Comparison of ENCODE assay signal across 9 cellular contexts in the genomic region with DNA sequence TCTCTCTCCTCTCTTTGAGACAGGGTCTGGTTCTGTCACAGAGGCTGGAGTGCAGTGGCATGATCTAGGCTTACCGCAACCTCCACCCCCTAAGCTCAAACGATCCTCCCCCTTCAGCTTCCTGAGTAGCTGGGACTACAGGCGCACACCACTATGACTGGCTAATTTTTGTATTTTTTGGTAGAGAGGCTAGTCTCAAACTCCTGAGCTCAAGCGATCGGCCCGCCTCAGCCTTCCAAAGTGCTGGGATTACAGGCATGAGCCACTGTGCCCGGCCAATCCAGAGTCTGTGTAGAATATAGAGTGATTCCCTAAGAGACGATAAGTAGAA. TPM values are rescaled to one million over a fixed set of nuclear protein-coding genes. Genes with fewer than 3 reads are reported as not detected.
DNase-seq lines count a peak whose midpoint lies in the region; ATAC-seq and TF ChIP-seq lines count a peak whose summit lies in the region.
"Had no signal": no experiment of that assay in that cellular context is flagged by ENCODE, and none has a peak within 500 bp of the region (broad histone marks: within the 10 kb centered on the region; RNA-seq: fewer than 3 reads in every experiment).

No MANE protein-coding gene starts in this region.

- no peaks in the 10 kb centered on the region for H3K9me2 ChIP-seq in Karpas-422 (replicated peaks; ENCODE audit: insufficient read depth, low read length)

- POLR2A ChIA-PET in CD8-positive, alpha-beta memory T cell (lab: Charles Lee), result no interaction called here

- peaks cover 75% of the 10 kb centered on the region for H3K4me1 ChIP-seq in CD8-positive, alpha-beta memory T cell (ENCODE audit: insufficient read depth, low read length)
- H3K4me1 ChIP-seq in Karpas-422 (ENCODE audit: low read length) (peaks cover 2% of the 10 kb centered on the region; the same call in 1 of the 2 replicates), breast epithelium (no peaks in the 10 kb centered on the region)

- peak overlapping the region in 6 of 7 donors; percentile 54 to 93 (median 82) for H3K4me3 Mint-ChIP-seq in CD8-positive, alpha-beta memory T cell
- H3K4me3 Mint-ChIP-seq in naive B cell, result no peak overlapping the region
- H3K4me3 Mint-ChIP-seq: endodermal cell had no signal

- no peak for TF ChIP-seq POLR2A in breast epithelium (IDR thresholded peaks at IDR 0.05)

- H3K9me3 ChIP-seq in CD8-positive, alpha-beta memory T cell (ENCODE audit: low read length), result no peaks in the 10 kb centered on the region
- H3K9me3 ChIP-seq in Karpas-422 (ENCODE audit: low read length), result no peaks in the 10 kb centered on the region
- no peaks in the 10 kb centered on the region for H3K9me3 ChIP-seq in breast epithelium

- H3K27ac Mint-ChIP-seq in CD8-positive, alpha-beta memory T cell, result peak overlapping the region; percentile 55 to 98 (median 91)
- no peak overlapping the region for H3K27ac Mint-ChIP-seq in naive B cell
- H3K27ac Mint-ChIP-seq: endodermal cell had no signal

- no peaks in the 10 kb centered on the region for H3K36me3 ChIP-seq in CD8-positive, alpha-beta memory T cell (ENCODE audit: insufficient read depth, low read length)
- H3K36me3 ChIP-seq in Karpas-422 (ENCODE audit: insufficient read depth, low read length) (0 out of 2 replicates have a peak, but pooled peaks cover 5% of the 10 kb centered on the region), breast epithelium (no peaks in the 10 kb centered on the region)

- CTCF ChIA-PET in CD8-positive, alpha-beta memory T cell (lab: Charles Lee), result no interaction called here

- H3K36me3 Mint-ChIP-seq in CD8-positive, alpha-beta memory T cell, result peaks cover 0 to 9% (median 0%) of the 10 kb centered on the region in 3 donors
- H3K36me3 Mint-ChIP-seq in naive B cell, result peaks cover 3 to 15% of the 10 kb centered on the region in 2 donors

- no peaks in the 10 kb centered on the region for H4K20me1 ChIP-seq in Karpas-422 (ENCODE audit: insufficient read depth, low read depth, low read length)

- no peak overlapping the region for H3K9ac ChIP-seq in Karpas-422 (ENCODE audit: low read length)

- H3K27ac ChIP-seq in CD8-positive, alpha-beta memory T cell (ENCODE audit: low read depth, low read length), result peak overlapping the region; percentile 20
- H3K27ac ChIP-seq in Karpas-422 (ENCODE audit: low read length) (no peak overlapping the region), breast epithelium (no peak overlapping the region)

- no peaks in the 10 kb centered on the region for H3K27me3 ChIP-seq in CD8-positive, alpha-beta memory T cell (ENCODE audit: insufficient read depth, low read length, poor library complexity, severe bottlenecking)
- H3K27me3 ChIP-seq in Karpas-422 (ENCODE audit: low read length), result no peaks in the 10 kb centered on the region
- H3K27me3 ChIP-seq in breast epithelium, result no peaks in the 10 kb centered on the region

- H3K4me1 Mint-ChIP-seq in CD8-positive, alpha-beta memory T cell, result peaks cover 56 to 72% (median 70%) of the 10 kb centered on the region in 3 donors
- peaks cover 2 to 27% (median 8%) of the 10 kb centered on the region in 3 donors for H3K4me1 Mint-ChIP-seq in naive B cell

- H3K4me3 ChIP-seq in CD8-positive, alpha-beta memory T cell (ENCODE audit: low read length), result peak overlapping the region; percentile 42
- no peak overlapping the region for H3K4me3 ChIP-seq in Karpas-422 (ENCODE audit: low read length)
- no peak overlapping the region for H3K4me3 ChIP-seq in breast epithelium

- peaks cover 0 to 1% of the 10 kb centered on the region in 2 donors for H3K27me3 Mint-ChIP-seq in CD8-positive, alpha-beta memory T cell
- H3K27me3 Mint-ChIP-seq in naive B cell, result peaks cover 54 to 87% (median 66%) of the 10 kb centered on the region in 3 donors

- no peak overlapping the region for H2AFZ ChIP-seq in Karpas-422 (ENCODE audit: low read length)

- no peak for TF ChIP-seq CTCF in breast epithelium (IDR thresholded peaks at IDR 0.05)

- ATAC-seq in naive B cell (ENCODE audit: low read depth in 2 of 2) (peak; percentile 30 to 34), GM18873 (IDR thresholded peaks at IDR 0.05; ENCODE audit: low FRiP score, unreplicated experiment) (no peak)

- intact Hi-C loops in breast epithelium (cut with DNase I; ENCODE audit: low total_unique reads), result no loop called here

- no peaks in the 10 kb centered on the region for H3K9me3 Mint-ChIP-seq in CD8-positive, alpha-beta memory T cell
- H3K9me3 Mint-ChIP-seq in naive B cell, result peaks cover 0 to 10% (median 0%) of the 10 kb centered on the region in 7 donors

- no peaks in the 10 kb centered on the region for H3K79me2 ChIP-seq in Karpas-422 (ENCODE audit: low read length)

- peak in 4 of 5 donors; percentile 15 to 80 (median 60) for DNase-seq in CD8-positive, alpha-beta memory T cell
- peak; percentile 43 for DNase-seq in T follicular helper cell (ENCODE audit: low read depth)
- DNase-seq in activated T-cell treated with anti-CD3 and anti-CD28 coated beads, Interleukin-2, amount 50 U/mL, for 48 hours, result peak; percentile 46 to 59
- DNase-seq in naive B cell, result no peak
- no peak for DNase-seq in Karpas-422
- no peak for DNase-seq in cerebellum (ENCODE audit: low spot score)
- no peak for DNase-seq in breast epithelium (ENCODE audit: low spot score in 2 of 2)
- DNase-seq: endodermal cell had no signal

- H3K4me2 ChIP-seq in Karpas-422 (ENCODE audit: low read depth, low read length, poor library complexity, severe bottlenecking), result no peak overlapping the region

RNA-seq across cellular contexts. Expression of a gene that starts 27.4 kb away (rescaled TPM):
- 10 to 100 TPM; 34.5 to 36.1 TPM for total RNA-seq in CD8-positive, alpha-beta memory T cell
- 20.3 TPM for polyA plus RNA-seq in CD8-positive, alpha-beta memory T cell
- polyA plus RNA-seq in naive B cell (ENCODE audit: low read depth in 6 of 6), result under 1 TPM in 5 of 6 donors, not detected in 1; 0.12 to 0.41 (median 0.36) TPM
- not detected in 2 replicates for total RNA-seq in Karpas-422 (2014; rRNA removed; shearing (Covaris generic); ENCODE audit: low replicate concordance)
- total RNA-seq in cerebellum (4.7 TPM), breast epithelium (10 to 100 TPM in 2 of 3 donors, 1 to 10 TPM in 1; 4.7 to 37.4 (median 19.3) TPM)

Comparison
In these comparisons a context has a peak if more than half of its experiments do, and no peak if none do; other contexts are left out.
1. DNase-seq: peak in CD8-positive, alpha-beta memory T cell (4 of 5), T follicular helper cell (single experiment) and activated T-cell treated with anti-CD3 and anti-CD28 coated beads, Interleukin-2, amount 50 U/mL, for 48 hours (2 of 2); none in naive B cell (single experiment), Karpas-422 (single experiment), cerebellum (single experiment) and breast epithelium (0 of 2).
2. H3K27ac Mint-ChIP-seq: peak in CD8-positive, alpha-beta memory T cell (8 of 8); none in naive B cell (0 of 6).
3. H3K4me3 Mint-ChIP-seq: peak in CD8-positive, alpha-beta memory T cell (6 of 7); none in naive B cell (0 of 8).